ENCODE assay signal across 19 cellular contexts in the genomic region with DNA sequence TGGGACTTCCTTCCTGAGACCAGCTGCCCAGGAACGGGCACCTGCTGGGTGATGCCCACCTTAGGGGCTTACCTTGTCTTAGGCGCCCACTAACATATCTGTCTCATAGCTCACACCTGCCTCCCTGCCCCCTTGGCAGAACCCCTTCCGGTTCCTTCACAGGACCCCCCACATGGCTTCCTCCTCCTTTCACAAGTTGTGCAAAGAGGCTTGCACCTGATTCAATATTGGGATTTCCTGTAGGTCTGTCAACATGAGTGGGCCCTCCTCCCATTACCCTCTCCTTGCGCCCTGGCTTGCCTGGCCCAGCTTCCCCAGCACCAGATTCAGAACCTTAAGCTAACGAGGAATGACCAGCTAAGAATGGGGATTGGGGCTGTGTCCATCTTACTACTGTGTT. TPM values are rescaled to one million over a fixed set of nuclear protein-coding genes. Genes with fewer than 3 reads are reported as not detected.
DNase-seq lines count a peak whose midpoint lies in the region; ATAC-seq and TF ChIP-seq lines count a peak whose summit lies in the region.
"Had no signal": no experiment of that assay in that cellular context is flagged by ENCODE, and none has a peak within 500 bp of the region (broad histone marks: within the 10 kb centered on the region; RNA-seq: fewer than 3 reads in every experiment).

No MANE protein-coding gene starts in this region.

- H4K8ac ChIP-seq in mesendoderm (ENCODE audit: low read depth, low read length): no peak overlapping the region

- no peaks in the 10 kb centered on the region for H3K36me3 ChIP-seq in SJCRH30
- H3K36me3 ChIP-seq in mesendoderm (ENCODE audit: control insufficient read depth, insufficient read depth, low read length): no peaks in the 10 kb centered on the region
- H3K36me3 ChIP-seq in vagina: no peaks in the 10 kb centered on the region
- H3K36me3 ChIP-seq: ascending aorta, heart right ventricle, thoracic aorta had no signal

- no peak overlapping the region for H2AK5ac ChIP-seq in mesendoderm (ENCODE audit: low read length)

- peak overlapping the region; percentile 30; the same call in 1 of the 2 replicates for H3K4me3 ChIP-seq in SJCRH30
- H3K4me3 ChIP-seq in mesendoderm (ENCODE audit: low read length): no peak overlapping the region
- no peak overlapping the region for H3K4me3 ChIP-seq in vagina
- H3K4me3 ChIP-seq: ascending aorta, heart right ventricle, thoracic aorta had no signal

- H2BK5ac ChIP-seq in mesendoderm (ENCODE audit: low read length): no peak overlapping the region

- intact Hi-C loops in vagina (cut with DNase I): loop anchor here (10.0 kb wide), 1 partner anchor 137 kb away; no protein-coding TSS in a partner anchor

- no peak overlapping the region for H3K56ac ChIP-seq in mesendoderm (ENCODE audit: low read length)

- H3K23ac ChIP-seq in mesendoderm (ENCODE audit: low read length): no peak overlapping the region

- H3K4ac ChIP-seq in mesendoderm (ENCODE audit: low read depth, low read length): no peak overlapping the region

- H3K9me3 ChIP-seq in SJCRH30 (replicated peaks) (no peaks in the 10 kb centered on the region), vagina (no peaks in the 10 kb centered on the region)
- H3K9me3 ChIP-seq: ascending aorta, heart right ventricle, thoracic aorta had no signal

- H3K9ac ChIP-seq in mesendoderm (ENCODE audit: low read length): peak overlapping the region; percentile 1

- no CpG with 5 or more reads among the region's 5 CpGs for WGBS in mesendoderm (ENCODE audit: extremely low coverage, insufficient coverage, low lambda C conversion rate)

- H3K79me2 ChIP-seq in mesendoderm (ENCODE audit: control insufficient read depth, insufficient read depth, low read length): no peaks in the 10 kb centered on the region

- H3K27me3 ChIP-seq in SJCRH30 (no peaks in the 10 kb centered on the region), mesendoderm (ENCODE audit: insufficient read depth, low read length, poor library complexity) (peaks cover 8% of the 10 kb centered on the region), vagina (no peaks in the 10 kb centered on the region)
- H3K27me3 ChIP-seq: ascending aorta had no signal

- TF ChIP-seq CTCF in vagina (IDR thresholded peaks at IDR 0.05): no peak

- H4K5ac ChIP-seq in mesendoderm (ENCODE audit: low read length): no peak overlapping the region

- H3K27ac ChIP-seq in SJCRH30 (no peak overlapping the region), mesendoderm (ENCODE audit: low read depth, low read length) (no peak overlapping the region), vagina (peak overlapping the region; percentile 91)
- H3K27ac ChIP-seq: ascending aorta, thoracic aorta had no signal

- ATAC-seq in SK-N-SH treated with all-trans-retinoic acid at 6 μM for 48 hours: no peak
- ATAC-seq: effector memory CD8-positive, alpha-beta T cell; HCT116; naive thymus-derived CD4-positive, alpha-beta T cell had no signal

- no peak for TF ChIP-seq POLR2A in vagina (IDR thresholded peaks at IDR 0.05)

- H3K79me1 ChIP-seq in mesendoderm (ENCODE audit: low read length): no peaks in the 10 kb centered on the region

- no peak overlapping the region for H3K18ac ChIP-seq in mesendoderm (ENCODE audit: low read length)

- no peak overlapping the region for H3K4me2 ChIP-seq in mesendoderm (ENCODE audit: low read length)

- H3K4me1 ChIP-seq in SJCRH30 (peaks cover 14% of the 10 kb centered on the region), mesendoderm (ENCODE audit: control insufficient read depth, low read depth, low read length) (peaks cover 7% of the 10 kb centered on the region), vagina (peaks cover 47% of the 10 kb centered on the region)

- peak; percentile 43 for DNase-seq in NCI-H510A treated with DMSO at 0.1 percent for 48 hours (lab: John Stamatoyannopoulos, UW)
- no peak for DNase-seq in NCI-H510A (lab: John Stamatoyannopoulos, UW)
- DNase-seq in SJCRH30: no peak
- no peak for DNase-seq in mesendoderm
- no peak for DNase-seq in vagina (ENCODE audit: extremely low spot score in 2 of 2)
- no peak for DNase-seq in NCI-H2107 treated with DMSO at 0.1 percent for 48 hours (lab: John Stamatoyannopoulos, UW; ENCODE audit: unreplicated experiment)
- no peak for DNase-seq in NCI-H2171 (lab: John Stamatoyannopoulos, UW)
- DNase-seq: activated CD4-positive, alpha-beta T cell treated with anti-CD3 and anti-CD28 coated beads, Interleukin-2, amount 50 U/mL, for 4 hours; activated naive CD4-positive, alpha-beta T cell treated with Interleukin-2 at 50 U/mL for 16 hours; cerebellar nuclear complex; effector memory CD8-positive, alpha-beta T cell; heart right ventricle; naive thymus-derived CD4-positive, alpha-beta T cell; NCI-H2171 treated with DMSO at 0.1 percent for 48 hours had no signal

- no peak overlapping the region for H2BK15ac ChIP-seq in mesendoderm (replicated peaks; ENCODE audit: low read depth)

- H2BK120ac ChIP-seq in mesendoderm (ENCODE audit: low read depth, low read length): no peak overlapping the region

TF ChIP-seq in SK-N-SH treated with all-trans-retinoic acid at 6 μM for 48 hours, 23 proteins besides CTCF, POLR2A, EP300 and RAD21:
- no peak for TF ChIP-seq TOX (CRISPR knock-in tag; IDR thresholded peaks at IDR 0.05; ENCODE audit: borderline replicate concordance)
- no peak for TF ChIP-seq ZC3H10 (CRISPR knock-in tag; IDR thresholded peaks at IDR 0.05)
- no peak for TF ChIP-seq BACH2 (CRISPR knock-in tag; IDR thresholded peaks at IDR 0.05; ENCODE audit: borderline replicate concordance)
- TF ChIP-seq PPARA (CRISPR knock-in tag; IDR thresholded peaks at IDR 0.05; ENCODE audit: borderline replicate concordance): no peak
- TF ChIP-seq ESRRG (CRISPR knock-in tag; IDR thresholded peaks at IDR 0.05): no peak
- TF ChIP-seq RARB (CRISPR knock-in tag; IDR thresholded peaks at IDR 0.05): no peak
- TF ChIP-seq, protein P1, sequence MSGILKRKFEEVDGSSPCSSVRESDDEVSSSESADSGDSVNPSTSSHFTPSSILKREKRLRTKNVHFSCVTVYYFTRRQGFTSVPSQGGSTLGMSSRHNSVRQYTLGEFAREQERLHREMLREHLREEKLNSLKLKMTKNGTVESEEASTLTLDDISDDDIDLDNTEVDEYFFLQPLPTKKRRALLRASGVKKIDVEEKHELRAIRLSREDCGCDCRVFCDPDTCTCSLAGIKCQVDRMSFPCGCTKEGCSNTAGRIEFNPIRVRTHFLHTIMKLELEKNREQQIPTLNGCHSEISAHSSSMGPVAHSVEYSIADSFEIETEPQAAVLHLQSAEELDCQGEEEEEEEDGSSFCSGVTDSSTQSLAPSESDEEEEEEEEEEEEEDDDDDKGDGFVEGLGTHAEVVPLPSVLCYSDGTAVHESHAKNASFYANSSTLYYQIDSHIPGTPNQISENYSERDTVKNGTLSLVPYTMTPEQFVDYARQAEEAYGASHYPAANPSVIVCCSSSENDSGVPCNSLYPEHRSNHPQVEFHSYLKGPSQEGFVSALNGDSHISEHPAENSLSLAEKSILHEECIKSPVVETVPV (CRISPR knock-in tag; IDR thresholded peaks at IDR 0.05): no peak
- TF ChIP-seq TSHZ2 (CRISPR knock-in tag; IDR thresholded peaks at IDR 0.05): no peak
- no peak for TF ChIP-seq ARNTL (CRISPR knock-in tag; IDR thresholded peaks at IDR 0.05; ENCODE audit: borderline replicate concordance, low read depth)
- TF ChIP-seq ZFP30 (CRISPR knock-in tag; IDR thresholded peaks at IDR 0.05): no peak
- no peak for TF ChIP-seq ZFP3 (CRISPR knock-in tag; IDR thresholded peaks at IDR 0.05)

RNA-seq across cellular contexts. Expression of gene THPO, which starts 0.6 kb away (rescaled TPM):
- 0.61 and 1.2 TPM in 2 replicates for total RNA-seq in SJCRH30 (2014; rRNA removed; shearing (Covaris generic))
- 0.44 TPM for polyA plus RNA-seq in mesendoderm (2013, experiment 1 of 2)
- polyA plus RNA-seq in mesendoderm (2013, experiment 2 of 2): 0.60 TPM
- 0.74 TPM for total RNA-seq in vagina
- total RNA-seq: ascending aorta; naive thymus-derived CD4-positive, alpha-beta T cell had no signal
- polyA plus RNA-seq: keratinocyte; naive thymus-derived CD4-positive, alpha-beta T cell had no signal

RNA-seq across cellular contexts. Expression of gene CHRD, which starts 2.5 kb away (rescaled TPM):
- total RNA-seq in SJCRH30 (2014; rRNA removed; shearing (Covaris generic)): 8.2 and 9.0 TPM in 2 replicates
- polyA plus RNA-seq in mesendoderm (2013, experiment 1 of 2): 0.20 TPM
- 0.14 TPM for polyA plus RNA-seq in mesendoderm (2013, experiment 2 of 2)
- 32.7 TPM for total RNA-seq in vagina
- total RNA-seq: naive thymus-derived CD4-positive, alpha-beta T cell had no signal
- polyA plus RNA-seq: keratinocyte; naive thymus-derived CD4-positive, alpha-beta T cell had no signal

RNA-seq across cellular contexts. Expression of gene POLR2H, which starts 15.9 kb away (rescaled TPM):
- 86.8 and 91.6 TPM in 2 replicates for total RNA-seq in SJCRH30 (2014; rRNA removed; shearing (Covaris generic))
- polyA plus RNA-seq in mesendoderm (2013, experiment 1 of 2): 89.1 TPM
- polyA plus RNA-seq in mesendoderm (2013, experiment 2 of 2): 91.1 TPM
- total RNA-seq in vagina: 64.3 TPM

RNA-seq across cellular contexts. Expression of gene CLCN2, which starts 16.0 kb away (rescaled TPM):
- 4.1 and 5.5 TPM in 2 replicates for total RNA-seq in SJCRH30 (2014; rRNA removed; shearing (Covaris generic))
- 3.7 TPM for polyA plus RNA-seq in mesendoderm (2013, experiment 1 of 2)
- polyA plus RNA-seq in mesendoderm (2013, experiment 2 of 2): 3.9 TPM
- total RNA-seq in vagina: 8.1 TPM

RNA-seq across cellular contexts. Expression of gene FAM131A, which starts 40.0 kb away (rescaled TPM):
- total RNA-seq in SJCRH30 (2014; rRNA removed; shearing (Covaris generic)): 4.8 and 5.9 TPM in 2 replicates
- 4.8 TPM for polyA plus RNA-seq in mesendoderm (2013, experiment 1 of 2)
- polyA plus RNA-seq in mesendoderm (2013, experiment 2 of 2): 5.1 TPM
- total RNA-seq in vagina: 28.5 TPM
